In genomic region chr21:43686811-43687565, GRCh38 we compare ENCODE assay signal across 24 cellular contexts. TPM values are rescaled to one million over a fixed set of nuclear protein-coding genes. Genes with fewer than 3 reads are reported as not detected.
DNase-seq lines count a peak whose midpoint lies in the region; ATAC-seq, FAIRE-seq and TF ChIP-seq lines count a peak whose summit lies in the region.
"Had no signal": no experiment of that assay in that cellular context is flagged by ENCODE, and none has a peak within 500 bp of the region (broad histone marks: within the 10 kb centered on the region; RNA-seq: fewer than 3 reads in every experiment).

No MANE protein-coding gene starts in this region.

- H3K9me1 ChIP-seq in IMR-90 (ENCODE audit: insufficient read depth, low read length): peaks cover 3% of the 10 kb centered on the region; the same call in 1 of the 2 replicates

- POLR2A ChIA-PET in IMR-90 (lab: Charles Lee; ENCODE audit: unreplicated experiment): interaction anchor here (0.6 kb wide), 1 partner anchor 16 kb away, joined by 11 read pairs; no protein-coding TSS in a partner anchor

- no peak for TF ChIP-seq CTCF in IMR-90 (conservative IDR thresholded peaks at IDR 0.05; ENCODE audit: low read depth, low read length)
- no peak for TF ChIP-seq CTCF in bronchial epithelial cell (IDR thresholded peaks at IDR 0.05; ENCODE audit: insufficient read depth, low read length, severe bottlenecking)
- no peak for TF ChIP-seq CTCF in coronary artery (IDR thresholded peaks at IDR 0.05)

- H2AFZ ChIP-seq in IMR-90 (replicated peaks; ENCODE audit: low read length, poor library complexity): no peak overlapping the region

- H3K4me2 ChIP-seq in IMR-90 (ENCODE audit: low read depth, low read length): no peak overlapping the region

- in situ Hi-C loops in IMR-90 (cut with MboI; ENCODE audit: low sequenced_read_pairs): no loop called here

- TF ChIP-seq POLR2A in IMR-90 (IDR thresholded peaks at IDR 0.05; ENCODE audit: low read depth, low read length): no peak

- no peaks in the 10 kb centered on the region for H3K4me1 ChIP-seq in IMR-90 (ENCODE audit: control insufficient read depth, insufficient read depth, low read length)
- H3K4me1 ChIP-seq: gastroesophageal sphincter, prostate gland, stomach, upper lobe of right lung had no signal

- H3K4ac ChIP-seq in IMR-90 (ENCODE audit: low read depth, low read length): no peak overlapping the region

- BruUV-seq in IMR-90 (replicated peaks; lab: Mats Ljungman, UMichigan): no TSS peak

- H3K4me3 Mint-ChIP-seq in activated T-cell treated with anti-CD3 and anti-CD28 coated beads, Interleukin-2, amount 50 U/mL, for 24 hours: no peak overlapping the region
- H3K4me3 Mint-ChIP-seq: nephron had no signal

- no peak overlapping the region for H3K14ac ChIP-seq in IMR-90 (replicated peaks; ENCODE audit: low read depth, low read length)

- H3K27ac ChIP-seq in IMR-90 (ENCODE audit: insufficient read depth, low read length): no peak overlapping the region
- no peak overlapping the region for H3K27ac ChIP-seq in coronary artery
- H3K27ac ChIP-seq: gastroesophageal sphincter, prostate gland, upper lobe of right lung had no signal

- no peak for TF ChIP-seq RAD21 in IMR-90 (IDR thresholded peaks at IDR 0.05; ENCODE audit: low read length)

- peaks cover 97% of the 10 kb centered on the region for H3K36me3 Mint-ChIP-seq in activated T-cell treated with anti-CD3 and anti-CD28 coated beads, Interleukin-2, amount 50 U/mL, for 24 hours (ENCODE audit: low read depth)

- no peak overlapping the region for H4K5ac ChIP-seq in IMR-90 (ENCODE audit: low read depth, low read length)

- no peak overlapping the region for H2BK5ac ChIP-seq in IMR-90 (ENCODE audit: low read depth, low read length, poor library complexity, severe bottlenecking)

- no peaks in the 10 kb centered on the region for H3K27me3 Mint-ChIP-seq in activated T-cell treated with anti-CD3 and anti-CD28 coated beads, Interleukin-2, amount 50 U/mL, for 24 hours

- no peak for DNase-seq in activated T-cell treated with anti-CD3 and anti-CD28 coated beads, Interleukin-2, amount 50 U/mL, for 24 hours
- no peak for DNase-seq in activated T-cell treated with anti-CD3 and anti-CD28 coated beads, Interleukin-2, amount 50 U/mL, for 48 hours
- no peak for DNase-seq in IMR-90
- DNase-seq in bronchial epithelial cell (ENCODE audit: low read depth): no peak
- DNase-seq in sciatic nerve (ENCODE audit: low spot score): peak; percentile 23
- DNase-seq in SKM-1 (lab: John Stamatoyannopoulos, UW; ENCODE audit: unreplicated experiment): no peak
- DNase-seq in coronary artery (ENCODE audit: low spot score): no peak
- DNase-seq: activated gamma-delta T cell treated with Interleukin-2 at 50 U/mL for 16 hours; aorta; effector CD4-positive, alpha-beta T cell; kidney glomerular epithelial cell; mesendoderm; NCI-H446 treated with DMSO at 0.1 percent for 48 hours; stimulated activated CD4-positive, alpha-beta T cell treated with anti-CD3 and anti-CD28 coated beads, Interleukin-4, amount 100 ng/mL, for 1 hour; stomach; upper lobe of right lung had no signal

- 0 out of 4 replicates have a peak, but pooled peaks cover 3% of the 10 kb centered on the region in 2 experiments for H3K79me1 ChIP-seq in IMR-90 (ENCODE audit: low read depth in 1 of 2, low read length in 2 of 2)

- H2BK20ac ChIP-seq in IMR-90 (ENCODE audit: low read depth, low read length): no peak overlapping the region

- H3K9ac ChIP-seq in IMR-90 (ENCODE audit: low read depth, low read length): no peak overlapping the region

- CTCF ChIA-PET in IMR-90 (lab: Yijun Ruan, JAX): no interaction called here

- peak overlapping the region; percentile 28 for H3K27ac Mint-ChIP-seq in activated T-cell treated with anti-CD3 and anti-CD28 coated beads, Interleukin-2, amount 50 U/mL, for 24 hours
- H3K27ac Mint-ChIP-seq: nephron had no signal

- 100% methylated on average over 4 of the region's 21 CpGs; no CpG with 5 or more reads in 1 of the 2 experiments for WGBS in IMR-90 (ENCODE audit: extremely low coverage in 2 of 2, insufficient read length in 1 of 2), 2 experiments

- H4K20me1 ChIP-seq in IMR-90 (ENCODE audit: insufficient read depth, low read length): no peaks in the 10 kb centered on the region

- H3K56ac ChIP-seq in IMR-90 (ENCODE audit: extremely low read depth, insufficient read depth, low read length): no peak overlapping the region

- no peaks in the 10 kb centered on the region for H3K9me3 Mint-ChIP-seq in activated T-cell treated with anti-CD3 and anti-CD28 coated beads, Interleukin-2, amount 50 U/mL, for 24 hours
- H3K9me3 Mint-ChIP-seq: nephron had no signal

- H3K4me1 Mint-ChIP-seq in activated T-cell treated with anti-CD3 and anti-CD28 coated beads, Interleukin-2, amount 50 U/mL, for 24 hours (ENCODE audit: low read depth): no peaks in the 10 kb centered on the region
- H3K4me1 Mint-ChIP-seq: nephron had no signal

- FAIRE-seq in bronchial epithelial cell (lab: Jason Lieb, UNC): peak; percentile 32
- FAIRE-seq: GM18507 had no signal

- H2BK120ac ChIP-seq in IMR-90 (ENCODE audit: low read depth, low read length): no peak overlapping the region

- no peak overlapping the region for H3K4me3 ChIP-seq in IMR-90 (ENCODE audit: insufficient read depth, low read depth, low read length)
- no peak overlapping the region for H3K4me3 ChIP-seq in bronchial epithelial cell (ENCODE audit: low read depth, low read length)
- H3K4me3 ChIP-seq in coronary artery: no peak overlapping the region
- H3K4me3 ChIP-seq: gastroesophageal sphincter, prostate gland, skin epidermis, stomach, upper lobe of right lung had no signal

- intact Hi-C loops in IMR-90 (cut with micrococcal nuclease): no loop called here
- intact Hi-C loops in sciatic nerve (cut with DNase I): no loop called here

- H4K8ac ChIP-seq in IMR-90 (ENCODE audit: low read depth in 2 of 2, low read length in 2 of 2): no peak overlapping the region

- no peak overlapping the region for H4K91ac ChIP-seq in IMR-90 (ENCODE audit: insufficient read depth, low read depth, low read length)

- dilution Hi-C loops in IMR-90 (cut with HindIII; ENCODE audit: low sequenced_read_pairs, unreplicated experiment): no loop called here

- H3K27me3 ChIP-seq in IMR-90 (ENCODE audit: control insufficient read depth, insufficient read depth, low read length): no peaks in the 10 kb centered on the region
- no peaks in the 10 kb centered on the region for H3K27me3 ChIP-seq in bronchial epithelial cell (ENCODE audit: control insufficient read depth, insufficient read depth, low read length)
- H3K27me3 ChIP-seq: gastroesophageal sphincter, stomach, upper lobe of right lung had no signal

- no peak overlapping the region for H2AK5ac ChIP-seq in IMR-90 (ENCODE audit: low read depth, low read length)

- H3K36me3 ChIP-seq in IMR-90 (ENCODE audit: control insufficient read depth, insufficient read depth, low read length) (peaks cover 70% of the 10 kb centered on the region), bronchial epithelial cell (ENCODE audit: control insufficient read depth, insufficient read depth, low read length) (peaks cover 44% of the 10 kb centered on the region)

- H2AK9ac ChIP-seq in IMR-90 (replicated peaks; ENCODE audit: low read depth, low read length, poor library complexity): peak overlapping the region; percentile 65

- no peaks in the 10 kb centered on the region for H3K9me3 ChIP-seq in IMR-90 (ENCODE audit: control insufficient read depth, insufficient read depth, low read length)
- H3K9me3 ChIP-seq: gastroesophageal sphincter, prostate gland, stomach, upper lobe of right lung had no signal

- no peak overlapping the region for H3K18ac ChIP-seq in IMR-90 (ENCODE audit: low read depth, low read length)

- H3K23ac ChIP-seq in IMR-90 (ENCODE audit: low read depth, low read length): no peak overlapping the region

- H2BK15ac ChIP-seq in IMR-90 (ENCODE audit: low read depth, low read length): no peak overlapping the region

- ATAC-seq in IMR-90 (ENCODE audit: low read depth): no peak
- ATAC-seq in sciatic nerve: no peak
- no peak for ATAC-seq in HG02759 (IDR thresholded peaks at IDR 0.05; ENCODE audit: unreplicated experiment)
- ATAC-seq: esophagus mucosa, gastroesophageal sphincter, SK-N-SH treated with all-trans-retinoic acid at 6 μM for 48 hours had no signal

TF ChIP-seq in IMR-90, 13 proteins besides CTCF, POLR2A, EP300 and RAD21 (continues in another document):
- TF ChIP-seq CHD1 (IDR thresholded peaks at IDR 0.05; ENCODE audit: low read depth, low read length): no peak
- no peak for TF ChIP-seq SMC3 (IDR thresholded peaks at IDR 0.05; ENCODE audit: low read depth, low read length)
- no peak for TF ChIP-seq RCOR1 (IDR thresholded peaks at IDR 0.05; ENCODE audit: insufficient replicate concordance, low read length)
- TF ChIP-seq BHLHE40 (IDR thresholded peaks at IDR 0.05; ENCODE audit: low read depth, low read length): no peak
- TF ChIP-seq FOS (IDR thresholded peaks at IDR 0.05; ENCODE audit: low read depth, low read length): no peak
- no peak for TF ChIP-seq MAFK (IDR thresholded peaks at IDR 0.05; ENCODE audit: low read depth, low read length)
- TF ChIP-seq MAZ (IDR thresholded peaks at IDR 0.05; ENCODE audit: borderline replicate concordance, low read depth, low read length): no peak
- TF ChIP-seq, protein P1, sequence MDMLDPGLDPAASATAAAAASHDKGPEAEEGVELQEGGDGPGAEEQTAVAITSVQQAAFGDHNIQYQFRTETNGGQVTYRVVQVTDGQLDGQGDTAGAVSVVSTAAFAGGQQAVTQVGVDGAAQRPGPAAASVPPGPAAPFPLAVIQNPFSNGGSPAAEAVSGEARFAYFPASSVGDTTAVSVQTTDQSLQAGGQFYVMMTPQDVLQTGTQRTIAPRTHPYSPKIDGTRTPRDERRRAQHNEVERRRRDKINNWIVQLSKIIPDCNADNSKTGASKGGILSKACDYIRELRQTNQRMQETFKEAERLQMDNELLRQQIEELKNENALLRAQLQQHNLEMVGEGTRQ (IDR thresholded peaks at IDR 0.05; ENCODE audit: low read depth, low read length): no peak

RNA-seq across cellular contexts. Expression of gene RRP1B, which starts 27.6 kb away (rescaled TPM):
- total RNA-seq in IMR-90 (2012; rRNA removed): 16.1 and 21.4 TPM in 2 replicates
- polyA plus RNA-seq in IMR-90 (2012; rRNA removed): 11.1 and 11.7 TPM in 2 replicates
- 6.4 and 7.0 TPM in 2 replicates for polyA plus RNA-seq in IMR-90 (2012; cell fraction: cytosol; rRNA removed)
- polyA plus RNA-seq in IMR-90 (2012; cell fraction: nucleus; rRNA removed; ENCODE audit: low replicate concordance): 9.0 and 10.9 TPM in 2 replicates
- 25.3 and 31.1 TPM in 2 replicates for total RNA-seq in bronchial epithelial cell
- 18.1 TPM for total RNA-seq in sciatic nerve

RNA-seq across cellular contexts. Expression of gene HSF2BP, which starts 27.7 kb away (rescaled TPM):
- 0.83 and 0.90 TPM in 2 replicates for total RNA-seq in IMR-90 (2012; rRNA removed)
- polyA plus RNA-seq in IMR-90 (2012; rRNA removed): 0.63 and 0.87 TPM in 2 replicates
- 0.54 and 0.87 TPM in 2 replicates for polyA plus RNA-seq in IMR-90 (2012; cell fraction: cytosol; rRNA removed)
- polyA plus RNA-seq in IMR-90 (2012; cell fraction: nucleus; rRNA removed; ENCODE audit: low replicate concordance): 0.42 and 0.91 TPM in 2 replicates
- total RNA-seq in bronchial epithelial cell: 5.8 and 6.6 TPM in 2 replicates
- 1.8 TPM for total RNA-seq in sciatic nerve
- polyA plus RNA-seq: aorta had no signal

RNA-seq across cellular contexts. Expression of gene PDXK, which starts 31.9 kb away (rescaled TPM):
- total RNA-seq in IMR-90 (2012; rRNA removed) (250 and 312 TPM in 2 replicates), bronchial epithelial cell (535 and 591 TPM in 2 replicates), sciatic nerve (111 TPM)
- polyA plus RNA-seq in IMR-90 (2012; rRNA removed): 149 and 155 TPM in 2 replicates
- polyA plus RNA-seq in IMR-90 (2012; cell fraction: cytosol; rRNA removed): 114 and 180 TPM in 2 replicates
- 141 and 208 TPM in 2 replicates for polyA plus RNA-seq in IMR-90 (2012; cell fraction: nucleus; rRNA removed; ENCODE audit: low replicate concordance)
